In the genomic region with DNA sequence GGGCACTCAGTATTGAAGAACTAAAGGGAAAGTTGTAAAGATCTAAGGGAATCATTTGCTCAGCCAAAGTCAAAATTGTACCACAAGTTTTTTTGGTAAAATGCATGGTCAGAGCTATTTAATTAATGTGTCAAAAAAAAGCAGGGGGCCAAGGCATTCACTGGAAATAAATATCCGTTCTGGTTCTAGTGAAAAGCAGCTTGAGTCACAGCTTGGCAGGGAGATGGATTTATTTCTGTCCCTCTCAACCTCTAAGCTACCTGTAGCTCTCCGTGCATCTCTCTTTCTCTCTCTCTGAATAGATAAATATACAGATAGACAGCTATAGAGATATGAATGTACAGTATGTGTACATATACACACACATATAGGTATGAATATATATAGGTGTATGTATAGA, we compare ENCODE assay signal across 24 cellular contexts.
"Had no signal": no experiment of that assay in that cellular context is flagged by ENCODE, and none has a peak within 500 bp of the region (broad histone marks: within the 10 kb centered on the region; RNA-seq: fewer than 3 reads in every experiment).

No MANE protein-coding gene starts in this region.

- H3K27ac Mint-ChIP-seq: natural killer cell; nephron; neural progenitor cell; progenitor cell of endocrine pancreas; stimulated activated effector memory CD8-positive, alpha-beta T cell treated with anti-CD3 and anti-CD28 coated beads, Interleukin-12 subunit alpha, Interleukin-12 subunit beta, amount 100 ng/mL, for 72 hours; stimulated activated naive B cell treated with anti-CD40 and anti-IgM and Interleukin-4, amounts not matched to agents 10 μg/mL and 1 μg/mL and 100 μg/mL, for 72 hours; stimulated activated naive CD8-positive, alpha-beta T cell treated with anti-CD3 and anti-CD28 coated beads, Interleukin-15, Interleukin-2, amounts not matched to agents 100 ng/mL and 50 ng/mL, for 24 hours had no signal

- H3K27me3 Mint-ChIP-seq: stimulated activated naive B cell treated with anti-CD40 and anti-IgM and Interleukin-4, amounts not matched to agents 10 μg/mL and 1 μg/mL and 100 μg/mL, for 72 hours; stimulated activated naive CD8-positive, alpha-beta T cell treated with anti-CD3 and anti-CD28 coated beads, Interleukin-15, Interleukin-2, amounts not matched to agents 100 ng/mL and 50 ng/mL, for 24 hours had no signal

- DNase-seq: natural killer cell; occipital lobe; ovary; posterior cingulate gyrus; psoas muscle; right cardiac atrium; right lobe of liver; sigmoid colon; small intestine; stimulated activated CD4-positive, alpha-beta T cell treated with anti-CD3 and anti-CD28 coated beads, Interleukin-15, amount 100 ng/mL, for 24 hours; stimulated activated CD4-positive, alpha-beta T cell treated with anti-CD3 and anti-CD28 coated beads, Interleukin-2, amount 100 ng/mL, for 24 hours; stimulated activated CD4-positive, alpha-beta T cell treated with anti-CD3 and anti-CD28 coated beads, Interleukin-2, amount 100 ng/mL, for 48 hours; stimulated activated CD4-positive, alpha-beta T cell treated with anti-CD3 and anti-CD28 coated beads, Interleukin-4, amount 100 ng/mL, for 24 hours; stimulated activated naive B cell treated with anti-CD40 and anti-IgM and Interleukin-4, amounts not matched to agents 10 μg/mL and 1 μg/mL and 100 μg/mL, for 72 hours; stimulated activated naive CD4-positive, alpha-beta T cell treated with Interleukin-2 at 50 U/mL for 16 hours; stomach; thyroid gland; trophoblast cell; upper lobe of left lung had no signal

- H3K4me3 Mint-ChIP-seq: natural killer cell; nephron; neural progenitor cell; stimulated activated effector memory CD8-positive, alpha-beta T cell treated with anti-CD3 and anti-CD28 coated beads, Interleukin-12 subunit alpha, Interleukin-12 subunit beta, amount 100 ng/mL, for 72 hours; stimulated activated naive B cell treated with anti-CD40 and anti-IgM and Interleukin-4, amounts not matched to agents 10 μg/mL and 1 μg/mL and 100 μg/mL, for 72 hours; stimulated activated naive CD8-positive, alpha-beta T cell treated with anti-CD3 and anti-CD28 coated beads, Interleukin-15, Interleukin-2, amounts not matched to agents 100 ng/mL and 50 ng/mL, for 24 hours had no signal

- H3K9me3 Mint-ChIP-seq: neural progenitor cell had no signal

- H3K36me3 Mint-ChIP-seq: natural killer cell; neural progenitor cell; stimulated activated effector memory CD8-positive, alpha-beta T cell treated with anti-CD3 and anti-CD28 coated beads, Interleukin-12 subunit alpha, Interleukin-12 subunit beta, amount 100 ng/mL, for 72 hours; stimulated activated naive B cell treated with anti-CD40 and anti-IgM and Interleukin-4, amounts not matched to agents 10 μg/mL and 1 μg/mL and 100 μg/mL, for 72 hours had no signal

- H3K4me1 Mint-ChIP-seq: natural killer cell; nephron; neural progenitor cell; stimulated activated effector memory CD8-positive, alpha-beta T cell treated with anti-CD3 and anti-CD28 coated beads, Interleukin-12 subunit alpha, Interleukin-12 subunit beta, amount 100 ng/mL, for 72 hours; stimulated activated naive B cell treated with anti-CD40 and anti-IgM and Interleukin-4, amounts not matched to agents 10 μg/mL and 1 μg/mL and 100 μg/mL, for 72 hours had no signal
